19 cellular contexts compared by ENCODE assay signal in the genomic region with DNA sequence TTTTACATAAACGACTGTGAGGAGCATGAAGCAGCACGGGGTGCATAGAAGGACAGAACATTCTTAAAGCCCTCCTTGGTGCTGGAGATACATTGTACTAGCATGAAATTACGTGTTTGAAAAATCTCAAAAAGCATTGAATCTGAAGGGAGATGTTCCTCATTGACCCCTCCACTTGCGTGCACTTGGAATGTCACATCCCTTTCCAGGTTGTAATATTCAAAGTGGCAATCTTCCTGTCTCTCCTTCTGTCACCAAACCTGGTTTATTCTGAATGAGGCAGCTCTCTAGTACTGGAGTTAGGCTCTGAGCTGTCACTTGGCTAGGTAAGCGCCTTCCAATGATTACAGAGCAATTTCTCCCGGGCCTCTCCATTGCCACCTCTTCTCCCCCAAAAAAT. TPM values are rescaled to one million over a fixed set of nuclear protein-coding genes. Genes with fewer than 3 reads are reported as not detected.
DNase-seq lines count a peak whose midpoint lies in the region; ATAC-seq and TF ChIP-seq lines count a peak whose summit lies in the region.
"Had no signal": no experiment of that assay in that cellular context is flagged by ENCODE, and none has a peak within 500 bp of the region (broad histone marks: within the 10 kb centered on the region; RNA-seq: fewer than 3 reads in every experiment).

No MANE protein-coding gene starts in this region.

- H3K4me1 Mint-ChIP-seq in glutamatergic neuron (ENCODE audit: low read depth, unreplicated experiment) (peaks cover 17% of the 10 kb centered on the region), T-helper 17 cell (no peaks in the 10 kb centered on the region), chondrocyte (ENCODE audit: low read depth) (peaks cover 15% of the 10 kb centered on the region)
- H3K4me1 Mint-ChIP-seq in naive thymus-derived CD4-positive, alpha-beta T cell = peaks cover 0 to 14% (median 5%) of the 10 kb centered on the region in 7 donors
- H3K4me1 Mint-ChIP-seq: activated B cell treated with CpG ODN at 0.5 μM for 24 hours had no signal

- TF ChIP-seq CTCF in glutamatergic neuron (IDR thresholded peaks at IDR 0.05; ENCODE audit: partially characterized antibody, unreplicated experiment) (no peak), chondrocyte (IDR thresholded peaks at IDR 0.05) (no peak)

- no peaks in the 10 kb centered on the region for H3K9me3 ChIP-seq in T-helper 17 cell (ENCODE audit: control insufficient read depth, low read length, poor library complexity, severe bottlenecking)
- no peaks in the 10 kb centered on the region for H3K9me3 ChIP-seq in naive thymus-derived CD4-positive, alpha-beta T cell (ENCODE audit: control insufficient read depth in 2 of 3, low read length in 3 of 3)
- H3K9me3 ChIP-seq: left lung, pancreas, suprapubic skin had no signal

- H3K27ac Mint-ChIP-seq in glutamatergic neuron (ENCODE audit: unreplicated experiment) = no peak overlapping the region
- H3K27ac Mint-ChIP-seq in T-helper 17 cell = no peak overlapping the region
- no peak overlapping the region for H3K27ac Mint-ChIP-seq in chondrocyte (ENCODE audit: unreplicated experiment)
- H3K27ac Mint-ChIP-seq in naive thymus-derived CD4-positive, alpha-beta T cell = no peak overlapping the region
- H3K27ac Mint-ChIP-seq: activated B cell treated with CpG ODN at 0.5 μM for 24 hours had no signal

- H3K27me3 Mint-ChIP-seq in glutamatergic neuron (ENCODE audit: unreplicated experiment) (peaks cover 9% of the 10 kb centered on the region), T-helper 17 cell (peaks cover 51% of the 10 kb centered on the region), chondrocyte (ENCODE audit: low read depth) (peaks cover 49% of the 10 kb centered on the region)
- peaks cover 50 to 64% (median 57%) of the 10 kb centered on the region in 5 donors for H3K27me3 Mint-ChIP-seq in naive thymus-derived CD4-positive, alpha-beta T cell

- DNase-seq in ELR (ENCODE audit: low read depth) (peak; percentile 6), NCI-H146 (lab: John Stamatoyannopoulos, UW) (peak; percentile 21), SW480 (ENCODE audit: low spot score) (peak; percentile 19), glutamatergic neuron (no peak), DMS153 (lab: John Stamatoyannopoulos, UW) (no peak), T-helper 17 cell (no peak), chondrocyte (ENCODE audit: low spot score) (no peak)
- DNase-seq in naive thymus-derived CD4-positive, alpha-beta T cell = no peak
- DNase-seq: activated B cell treated with CpG ODN at 0.5 μM for 24 hours, foreskin melanocyte, GDM1, left lung, pancreas, SHP77 treated with DMSO at 0.1 percent for 48 hours had no signal

- H3K4me3 Mint-ChIP-seq in glutamatergic neuron (ENCODE audit: unreplicated experiment) (peak overlapping the region; percentile 57), T-helper 17 cell (no peak overlapping the region), chondrocyte (ENCODE audit: unreplicated experiment) (no peak overlapping the region)
- no peak overlapping the region for H3K4me3 Mint-ChIP-seq in naive thymus-derived CD4-positive, alpha-beta T cell
- H3K4me3 Mint-ChIP-seq: activated B cell treated with CpG ODN at 0.5 μM for 24 hours had no signal

- no peak for ATAC-seq in T-helper 17 cell
- ATAC-seq in naive thymus-derived CD4-positive, alpha-beta T cell = no peak
- ATAC-seq: GM12878 had no signal

- intact Hi-C loops in naive thymus-derived CD4-positive, alpha-beta T cell (cut with micrococcal nuclease) = no loop called here

- no peaks in the 10 kb centered on the region for H3K4me1 ChIP-seq in naive thymus-derived CD4-positive, alpha-beta T cell (ENCODE audit: control insufficient read depth in 2 of 2, insufficient read depth in 2 of 2, low read length in 2 of 2)
- H3K4me1 ChIP-seq: left lung, pancreas had no signal

- POLR2A ChIA-PET in naive thymus-derived CD4-positive, alpha-beta T cell (lab: Charles Lee) = no interaction called here

- no peak overlapping the region for H3K27ac ChIP-seq in naive thymus-derived CD4-positive, alpha-beta T cell (ENCODE audit: low read depth, low read length)
- H3K27ac ChIP-seq: left lung, pancreas, suprapubic skin had no signal

- H3K36me3 ChIP-seq in naive thymus-derived CD4-positive, alpha-beta T cell (ENCODE audit: control insufficient read depth in 2 of 3, insufficient read depth in 3 of 3, low read length in 3 of 3) = no peaks in the 10 kb centered on the region
- H3K36me3 ChIP-seq: left lung, pancreas, suprapubic skin had no signal

- no peaks in the 10 kb centered on the region for H3K27me3 ChIP-seq in naive thymus-derived CD4-positive, alpha-beta T cell (ENCODE audit: control insufficient read depth in 2 of 2, insufficient read depth in 2 of 2, low read length in 2 of 2)

- H3K36me3 Mint-ChIP-seq in glutamatergic neuron (ENCODE audit: unreplicated experiment) (peaks cover 10% of the 10 kb centered on the region), T-helper 17 cell (ENCODE audit: low read depth) (peaks cover 9% of the 10 kb centered on the region), chondrocyte (ENCODE audit: low read depth) (no peaks in the 10 kb centered on the region)
- peaks cover 0 to 3% (median 0%) of the 10 kb centered on the region in 5 donors for H3K36me3 Mint-ChIP-seq in naive thymus-derived CD4-positive, alpha-beta T cell

- CTCF ChIA-PET in naive thymus-derived CD4-positive, alpha-beta T cell (lab: Charles Lee) = no interaction called here

- H3K4me3 ChIP-seq in naive thymus-derived CD4-positive, alpha-beta T cell (ENCODE audit: low read length) = no peak overlapping the region
- H3K4me3 ChIP-seq: GM12878 had no signal

- H3K9me3 Mint-ChIP-seq in glutamatergic neuron (ENCODE audit: unreplicated experiment) (peaks cover 17% of the 10 kb centered on the region), chondrocyte (ENCODE audit: low read depth) (no peaks in the 10 kb centered on the region)
- H3K9me3 Mint-ChIP-seq in naive thymus-derived CD4-positive, alpha-beta T cell = peaks cover 0 to 8% (median 0%) of the 10 kb centered on the region in 11 donors

RNA-seq across cellular contexts. Expression of gene DSCAM, which starts 0.9 kb away (rescaled TPM):
- total RNA-seq in glutamatergic neuron (ENCODE audit: unreplicated experiment) (4.4 TPM), T-helper 17 cell (not detected), chondrocyte (0.05 TPM in 1 of 3 replicates, not detected in the others)
- total RNA-seq in naive thymus-derived CD4-positive, alpha-beta T cell = not detected
- polyA plus RNA-seq in naive thymus-derived CD4-positive, alpha-beta T cell = not detected
- total RNA-seq: activated B cell treated with CpG ODN at 0.5 μM for 24 hours; activated CD8-positive, alpha-beta memory T cell treated with anti-CD3 and anti-CD28 coated beads for 36 hours; GM12878; M059J; T-helper 1 cell treated with Interleukin-12 subunit alpha and Interleukin-12 subunit beta and Interleukin-4 antibody, amounts not matched to agents 30 ng/mL and 1 ng/mL, for 36 hours had no signal
- polyA plus RNA-seq: GM12878 had no signal

Comparison
In these comparisons a context has a peak if more than half of its experiments do, and no peak if none do; other contexts are left out.
1. DNase-seq: peak in ELR (single experiment), NCI-H146 (single experiment) and SW480 (single experiment); none in glutamatergic neuron (single experiment), DMS153 (single experiment), T-helper 17 cell (0 of 3), chondrocyte (single experiment) and naive thymus-derived CD4-positive, alpha-beta T cell (0 of 9).